8 cellular contexts compared by ENCODE assay signal in genomic region chr14:37172024-37172869, GRCh38. TPM values are rescaled to one million over a fixed set of nuclear protein-coding genes. Genes with fewer than 3 reads are reported as not detected.
DNase-seq lines count a peak whose midpoint lies in the region; ATAC-seq and TF ChIP-seq lines count a peak whose summit lies in the region.

Gene SLC25A21 (minus strand): TSS chr14:37172606.

- peak within 1 kb of the TSS; percentile 65 to 78 for H3K4me3 ChIP-seq in cardiac fibroblast (replicated peaks in 1 of 2; ENCODE audit: low read depth in 2 of 2, low read length in 2 of 2)
- H3K4me3 ChIP-seq in iPS-18a (ENCODE audit: low read length) = peak within 1 kb of the TSS; percentile 92
- peak within 1 kb of the TSS; percentile 80 to 95 (median 86) for H3K4me3 ChIP-seq in gastrocnemius medialis

- peak; percentile 49 for DNase-seq in activated CD8-positive, alpha-beta memory T cell treated with anti-CD3 and anti-CD28 coated beads, Interleukin-2, amount 50 U/mL, for 48 hours
- no peak for DNase-seq in activated CD8-positive, alpha-beta memory T cell treated with anti-CD3 and anti-CD28 coated beads for 24 hours
- DNase-seq in NCI-H69 (lab: John Stamatoyannopoulos, UW) = peak; percentile 95
- DNase-seq in cardiac fibroblast (ENCODE audit: low read depth in 2 of 2) = peak; percentile 69 to 86
- peak; percentile 34 to 67 for DNase-seq in gastrocnemius medialis
- no peak for DNase-seq in activated effector memory CD4-positive, alpha-beta T cell treated with anti-CD3 and anti-CD28 coated beads, Interleukin-2, amount 50 U/mL, for 16 hours

- no peaks in the 10 kb centered on the region for H3K27me3 ChIP-seq in iPS-18a (ENCODE audit: control insufficient read depth, insufficient read depth, low read length)
- no peaks in the 10 kb centered on the region for H3K27me3 ChIP-seq in gastrocnemius medialis

- H3K27ac ChIP-seq in iPS-18a (ENCODE audit: low read length) (peak within 1 kb of the TSS; percentile 94), gastrocnemius medialis (peak within 1 kb of the TSS; percentile 74 to 94 (median 86))

- TF ChIP-seq POLR2A in gastrocnemius medialis (IDR thresholded peaks at IDR 0.05) = peak in 1 of 2 donors; percentile 42

- in situ Hi-C loops in gastrocnemius medialis (cut with MboI; ENCODE audit: low sequenced_read_pairs in 4 of 4) = no loop called here

- no peaks in the 10 kb centered on the region for H3K36me3 ChIP-seq in iPS-18a (ENCODE audit: control insufficient read depth, low read depth, low read length)
- no peaks in the 10 kb centered on the region for H3K36me3 ChIP-seq in gastrocnemius medialis

- H3K4me1 ChIP-seq in iPS-18a (ENCODE audit: control insufficient read depth, low read depth, low read length) (peaks cover 28% of the 10 kb centered on the region), gastrocnemius medialis (peaks cover 15 to 31% of the 10 kb centered on the region in 2 donors)

- H3K9me3 ChIP-seq in iPS-18a (ENCODE audit: control insufficient read depth, low read depth, low read length) (no peaks in the 10 kb centered on the region), gastrocnemius medialis (no peaks in the 10 kb centered on the region)

- intact Hi-C loops in gastrocnemius medialis (cut with DNase I; ENCODE audit: low total_unique reads) = loop anchor here (1.0 to 2.0 kb wide), 2 partner anchors 25 to 61 kb away; partner anchors contain the start of gene MIPOL1

- peak within 1 kb of the TSS; percentile 94 for H3K9ac ChIP-seq in iPS-18a (ENCODE audit: low read length)

- no peak for TF ChIP-seq CTCF in cardiac fibroblast (IDR thresholded peaks at IDR 0.05; ENCODE audit: low read depth, low read length)
- TF ChIP-seq CTCF in gastrocnemius medialis (IDR thresholded peaks at IDR 0.05 in 4 of 5, conservative IDR thresholded peaks at IDR 0.05 in 1 of 5) = peak in 1 of 5 experiments; percentile 32

- ATAC-seq in gastrocnemius medialis (peak; percentile 93 to 95), HG03457 (IDR thresholded peaks at IDR 0.05; ENCODE audit: unreplicated experiment) (no peak)

RNA-seq across cellular contexts. Expression of gene SLC25A21, which starts in this region (rescaled TPM):
- 1 to 10 TPM in 1 of 4 donors, not detected in 3; 1.9 TPM for total RNA-seq in gastrocnemius medialis

Comparison
In these comparisons a context has a peak if more than half of its experiments do, and no peak if none do; other contexts are left out.
1. DNase-seq: peak in activated CD8-positive, alpha-beta memory T cell treated with anti-CD3 and anti-CD28 coated beads, Interleukin-2, amount 50 U/mL, for 48 hours (single experiment), NCI-H69 (single experiment), cardiac fibroblast (2 of 2) and gastrocnemius medialis (2 of 2); none in activated CD8-positive, alpha-beta memory T cell treated with anti-CD3 and anti-CD28 coated beads for 24 hours (single experiment) and activated effector memory CD4-positive, alpha-beta T cell treated with anti-CD3 and anti-CD28 coated beads, Interleukin-2, amount 50 U/mL, for 16 hours (single experiment).
2. Peak in every context shown above with its lines, with median percentiles within 50 percentile points of each other: H3K4me3 ChIP-seq.